8 cellular contexts compared by ENCODE assay signal in the genomic region with DNA sequence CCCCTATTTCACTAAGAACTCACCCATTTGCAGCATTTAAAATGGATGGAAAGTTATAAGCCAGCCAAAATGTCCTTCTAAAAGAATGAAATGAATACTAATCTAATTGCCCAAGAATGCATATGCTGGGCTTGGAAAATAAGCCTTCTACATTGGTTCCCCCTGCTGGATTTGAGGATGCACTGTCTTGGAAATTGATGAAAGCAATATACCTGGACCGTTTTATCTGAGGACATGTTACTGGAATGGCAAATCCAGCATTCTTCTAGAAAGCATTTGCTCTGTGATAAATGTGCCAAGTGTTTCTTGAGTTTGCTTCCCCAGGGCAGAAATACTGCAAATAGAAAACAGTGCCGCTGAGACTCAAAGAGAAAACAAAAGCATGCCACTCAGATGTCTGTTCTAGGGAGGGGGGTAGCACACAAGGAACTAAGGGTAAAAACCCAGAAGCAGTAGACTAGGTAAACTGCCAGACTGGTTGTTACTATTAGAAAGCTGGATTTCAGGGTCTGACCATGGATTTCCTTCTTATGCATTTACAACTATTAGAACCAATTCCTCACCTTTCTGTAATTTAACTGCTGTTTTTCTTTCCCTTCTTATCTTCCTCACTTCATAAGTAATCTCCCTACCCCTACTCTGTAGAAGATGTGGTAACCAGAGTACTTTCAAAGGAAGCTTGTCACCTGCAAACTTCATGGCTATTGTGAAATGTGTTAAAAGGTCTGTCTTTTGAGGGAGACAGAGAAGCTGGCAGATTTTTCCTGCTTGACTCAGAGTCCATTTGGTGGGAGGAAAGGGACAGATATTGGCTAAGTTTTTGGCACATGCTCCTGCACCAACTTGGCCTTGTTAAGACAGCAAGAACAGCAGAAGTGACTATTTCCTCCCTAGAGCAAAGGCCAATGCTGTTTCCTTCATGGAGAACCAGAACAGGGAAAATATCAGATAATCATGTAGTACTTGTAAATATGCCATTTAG.
A peak's percentile ranks its signal among the peaks of the same experiment; 100 is the strongest.
DNase-seq lines count a peak whose midpoint lies in the region; ATAC-seq and TF ChIP-seq lines count a peak whose summit lies in the region.

No MANE protein-coding gene starts in this region.

- no peak for ATAC-seq in GM19455 (IDR thresholded peaks at IDR 0.05; ENCODE audit: unreplicated experiment)

- intact Hi-C loops in dorsolateral prefrontal cortex (cut with DNase I): no loop called here

- DNase-seq in NCI-H1417 (lab: John Stamatoyannopoulos, UW): peak in 2 of 3 experiments; percentile 49 to 80
- DNase-seq in NCI-H1417 treated with DMSO at 0.1 percent for 48 hours (lab: John Stamatoyannopoulos, UW): no peak
- peak; percentile 38 for DNase-seq in NCI-H510A (lab: John Stamatoyannopoulos, UW)
- peak in 1 of 10 donors; percentile 33 for DNase-seq in dorsolateral prefrontal cortex
- peak; percentile 42 for DNase-seq in non-pigmented ciliary epithelial cell (ENCODE audit: low read depth)
- no peak for DNase-seq in activated CD4-positive, alpha-beta T cell treated with anti-CD3 and anti-CD28 coated beads, Interleukin-2, amount 50 U/mL, for 1 hour
- no peak for DNase-seq in activated CD8-positive, alpha-beta memory T cell treated with anti-CD3 and anti-CD28 coated beads, Interleukin-2, amount 50 U/mL, for 48 hours

- no peaks in the 10 kb centered on the region for H3K27me3 ChIP-seq in dorsolateral prefrontal cortex

- H3K4me3 ChIP-seq in dorsolateral prefrontal cortex: peak overlapping the region in 5 of 59 donors; percentile 8 to 31 (median 23)

- peak overlapping the region in 2 of 59 donors; percentile 2 to 58 for H3K27ac ChIP-seq in dorsolateral prefrontal cortex

- peak; percentile 50 to 80 (median 66) for TF ChIP-seq CTCF in dorsolateral prefrontal cortex (IDR thresholded peaks at IDR 0.05 in 54 of 56, conservative IDR thresholded peaks at IDR 0.05 in 2 of 56; ENCODE audit: low read depth in 1 of 56, partially characterized antibody in 56 of 56)

Comparison
In these comparisons a context has a peak if more than half of its experiments do, and no peak if none do; other contexts are left out.
1. DNase-seq: peak in NCI-H1417 (2 of 3), NCI-H510A (single experiment) and non-pigmented ciliary epithelial cell (single experiment); none in NCI-H1417 treated with DMSO at 0.1 percent for 48 hours (single experiment), activated CD4-positive, alpha-beta T cell treated with anti-CD3 and anti-CD28 coated beads, Interleukin-2, amount 50 U/mL, for 1 hour (single experiment) and activated CD8-positive, alpha-beta memory T cell treated with anti-CD3 and anti-CD28 coated beads, Interleukin-2, amount 50 U/mL, for 48 hours (single experiment).